29 cellular contexts compared by ENCODE assay signal in genomic region chr7:120639884-120640283, GRCh38.
"Had no signal": no experiment of that assay in that cellular context is flagged by ENCODE, and none has a peak within 500 bp of the region (broad histone marks: within the 10 kb centered on the region; RNA-seq: fewer than 3 reads in every experiment).

No MANE protein-coding gene starts in this region.

- H3K4me3 ChIP-seq: ascending aorta, cardiac muscle cell had no signal

- DNase-seq: activated B cell treated with CpG ODN at 0.5 μM for 24 hours; activated CD4-positive, alpha-beta memory T cell treated with anti-CD3 and anti-CD28 coated beads, Interleukin-2, amount 10 ng/mL, durations not matched to agents 7 days and 5 days; activated CD4-positive, alpha-beta T cell treated with anti-CD3 and anti-CD28 coated beads for 4 hours; activated CD4-positive, alpha-beta T cell treated with anti-CD3 and anti-CD28 coated beads, Interleukin-2, amount 10 ng/mL, durations not matched to agents 24 days and 14 days; activated CD4-positive, alpha-beta T cell treated with anti-CD3 and anti-CD28 coated beads, Interleukin-2, amount 50 U/mL, for 48 hours; activated CD4-positive, CD25-positive, alpha-beta regulatory T cell treated with anti-CD3 and anti-CD28 coated beads, Interleukin-2, amount 50 U/mL, for 72 hours; activated CD8-positive, alpha-beta memory T cell treated with anti-CD3 and anti-CD28 coated beads for 24 hours; activated CD8-positive, alpha-beta memory T cell treated with anti-CD3 and anti-CD28 coated beads, Interleukin-2, amount 10 ng/mL, durations not matched to agents 7 days and 5 days; activated CD8-positive, alpha-beta memory T cell treated with anti-CD3 and anti-CD28 coated beads, Interleukin-2, amount 50 U/mL, for 48 hours; activated CD8-positive, alpha-beta T cell treated with anti-CD3 and anti-CD28 coated beads, Interleukin-2, amount 10 ng/mL, durations not matched to agents 7 days and 5 days; activated effector memory CD4-positive, alpha-beta T cell treated with Interleukin-2 at 50 U/mL for 16 hours; activated gamma-delta T cell; activated naive CD4-positive, alpha-beta T cell treated with anti-CD3 and anti-CD28 coated beads, Interleukin-2, amount 10 ng/mL, durations not matched to agents 7 days and 5 days; activated naive CD4-positive, alpha-beta T cell treated with Interleukin-2 at 50 U/mL for 16 hours; activated naive CD8-positive, alpha-beta T cell treated with anti-CD3 and anti-CD28 coated beads, Interleukin-2, amount 10 ng/mL, durations not matched to agents 7 days and 5 days; activated naive CD8-positive, alpha-beta T cell treated with anti-CD3 and anti-CD28 coated beads, Interleukin-2, amount 50 U/mL, for 24 hours; activated T-cell treated with anti-CD3 and anti-CD28 coated beads, Interleukin-2, amount 50 U/mL, for 24 hours; activated T-cell treated with anti-CD3 and anti-CD28 coated beads, Interleukin-2, amount 50 U/mL, for 48 hours; amygdala; anterior cingulate cortex; caudate nucleus; cerebellar nuclear complex; T-helper 2 cell; T-helper 9 cell had no signal

- ATAC-seq: activated CD8-positive, alpha-beta memory T cell treated with anti-CD3 and anti-CD28 coated beads, Interleukin-2, amount 10 ng/mL, durations not matched to agents 7 days and 5 days; activated CD8-positive, alpha-beta T cell treated with anti-CD3 and anti-CD28 coated beads, Interleukin-2, amount 10 ng/mL, durations not matched to agents 7 days and 5 days; activated naive CD8-positive, alpha-beta T cell treated with anti-CD3 and anti-CD28 coated beads, Interleukin-2, amount 50 U/mL, for 24 hours had no signal

- H3K27me3 ChIP-seq: ascending aorta, cardiac muscle cell had no signal

- H3K36me3 ChIP-seq: ascending aorta, cardiac muscle cell had no signal

- FAIRE-seq: bronchial epithelial cell, TTC549 had no signal

- H3K9me3 ChIP-seq: ascending aorta had no signal

- H3K27ac ChIP-seq: ascending aorta, cardiac muscle cell, VCaP had no signal

- H3K4me1 ChIP-seq: ascending aorta had no signal
